In genomic region chr2:118046628-118047210, GRCh38 we compare ENCODE assay signal across 8 cellular contexts. TPM values are rescaled to one million over a fixed set of nuclear protein-coding genes. Genes with fewer than 3 reads are reported as not detected.
A peak's percentile ranks its signal among the peaks of the same experiment; 100 is the strongest.
DNase-seq lines count a peak whose midpoint lies in the region; ATAC-seq, FAIRE-seq and TF ChIP-seq lines count a peak whose summit lies in the region.

No MANE protein-coding gene starts in this region.

- POLR2A ChIA-PET in WTC11 (lab: Charles Lee): no interaction called here

- H3K27me3 Mint-ChIP-seq in WTC11 (ENCODE audit: low read depth): peaks cover 5% of the 10 kb centered on the region; the same call in 1 of the 2 replicates

- H3K27ac Mint-ChIP-seq in WTC11: no peak overlapping the region

- H3K4me3 Mint-ChIP-seq in WTC11: no peak overlapping the region

- peak; percentile 33; the same call in 1 of the 2 replicates for TF ChIP-seq CTCF in WTC11 (IDR thresholded peaks at IDR 0.05)

- no peaks in the 10 kb centered on the region for H3K36me3 Mint-ChIP-seq in WTC11

- H3K9me3 Mint-ChIP-seq in WTC11: no peaks in the 10 kb centered on the region

- CTCF ChIA-PET in WTC11 (lab: Charles Lee): interaction anchor here (0.6 to 2.8 kb wide), 50 partner anchors 9 to 835 kb away, joined by 3 to 38 read pairs (median 4); partner anchors contain the start of genes CCDC93, EN1 and INSIG2

- peaks cover 10% of the 10 kb centered on the region for H3K4me1 Mint-ChIP-seq in WTC11

- no peak for FAIRE-seq in urothelium cell line (lab: Jason Lieb, UNC)

- DNase-seq in SIG-M5 treated with dmso at 0.1 percent for 504 hours (lab: John Stamatoyannopoulos, UW; ENCODE audit: unreplicated experiment): peak; percentile 70
- DNase-seq in SIG-M5 (lab: John Stamatoyannopoulos, UW): no peak
- peak; percentile 54 for DNase-seq in NCI-H1105 (lab: John Stamatoyannopoulos, UW)
- no peak for DNase-seq in WTC11 (ENCODE audit: low spot score)
- DNase-seq in iPS-NIHi7 (ENCODE audit: extremely low spot score): peak; percentile 38
- DNase-seq in urothelium cell line (ENCODE audit: low spot score): peak; percentile 41
- no peak for DNase-seq in NCI-H128 (lab: John Stamatoyannopoulos, UW; ENCODE audit: unreplicated experiment)

- 0 out of 2 replicates have a peak, but pooled peaks have one; percentile 34 for ATAC-seq in WTC11
- ATAC-seq in GM21619 (IDR thresholded peaks at IDR 0.05; ENCODE audit: unreplicated experiment): no peak

TF ChIP-seq in WTC11, 78 proteins besides CTCF, POLR2A, EP300 and RAD21:
- TF ChIP-seq HMGXB4 (CRISPR knock-in tag; IDR thresholded peaks at IDR 0.05): no peak
- TF ChIP-seq GTF2I (CRISPR knock-in tag; conservative IDR thresholded peaks at IDR 0.05): no peak
- no peak for TF ChIP-seq ZBTB43 (CRISPR knock-in tag; IDR thresholded peaks at IDR 0.05)
- no peak for TF ChIP-seq TEAD1 (CRISPR knock-in tag; IDR thresholded peaks at IDR 0.05)
- TF ChIP-seq ZNF425 (CRISPR knock-in tag; conservative IDR thresholded peaks at IDR 0.05): no peak
- TF ChIP-seq E2F4 (CRISPR knock-in tag; IDR thresholded peaks at IDR 0.05; ENCODE audit: borderline replicate concordance, low read depth): no peak
- TF ChIP-seq HMGA2 (CRISPR knock-in tag; IDR thresholded peaks at IDR 0.05): no peak
- no peak for TF ChIP-seq ZNF317 (CRISPR knock-in tag; IDR thresholded peaks at IDR 0.05; ENCODE audit: borderline replicate concordance, low read depth)
- no peak for TF ChIP-seq USF2 (CRISPR knock-in tag; IDR thresholded peaks at IDR 0.05)
- TF ChIP-seq PREB (CRISPR knock-in tag; IDR thresholded peaks at IDR 0.05; ENCODE audit: borderline replicate concordance): no peak
- no peak for TF ChIP-seq MAX (CRISPR knock-in tag; IDR thresholded peaks at IDR 0.05)
- TF ChIP-seq JUN (CRISPR knock-in tag; IDR thresholded peaks at IDR 0.05): no peak
- no peak for TF ChIP-seq SOX15 (CRISPR knock-in tag; IDR thresholded peaks at IDR 0.05)
- no peak for TF ChIP-seq MXD4 (CRISPR knock-in tag; IDR thresholded peaks at IDR 0.05; ENCODE audit: borderline replicate concordance)
- TF ChIP-seq SMAD4 (CRISPR knock-in tag; IDR thresholded peaks at IDR 0.05): no peak
- no peak for TF ChIP-seq ZNF138 (CRISPR knock-in tag; conservative IDR thresholded peaks at IDR 0.05)
- TF ChIP-seq TP53 (CRISPR knock-in tag; IDR thresholded peaks at IDR 0.05): no peak
- no peak for TF ChIP-seq ZNF423 (CRISPR knock-in tag; IDR thresholded peaks at IDR 0.05)

RNA-seq across cellular contexts. Expression of gene CCDC93, which starts 32.8 kb away (rescaled TPM):
- 14.0 to 16.9 TPM (median 16.4 TPM) in 3 replicates for total RNA-seq in WTC11 (2021)

RNA-seq across cellular contexts. Expression of gene INSIG2, which starts 41.6 kb away (rescaled TPM):
- 10.7 to 11.9 TPM (median 10.8 TPM) in 3 replicates for total RNA-seq in WTC11 (2021)

Comparison
In these comparisons a context has a peak if more than half of its experiments do, and no peak if none do; other contexts are left out.
1. DNase-seq: peak in SIG-M5 treated with dmso at 0.1 percent for 504 hours (single experiment), NCI-H1105 (single experiment), iPS-NIHi7 (single experiment) and urothelium cell line (single experiment); none in SIG-M5 (single experiment), WTC11 (single experiment) and NCI-H128 (single experiment).